In the genomic region with DNA sequence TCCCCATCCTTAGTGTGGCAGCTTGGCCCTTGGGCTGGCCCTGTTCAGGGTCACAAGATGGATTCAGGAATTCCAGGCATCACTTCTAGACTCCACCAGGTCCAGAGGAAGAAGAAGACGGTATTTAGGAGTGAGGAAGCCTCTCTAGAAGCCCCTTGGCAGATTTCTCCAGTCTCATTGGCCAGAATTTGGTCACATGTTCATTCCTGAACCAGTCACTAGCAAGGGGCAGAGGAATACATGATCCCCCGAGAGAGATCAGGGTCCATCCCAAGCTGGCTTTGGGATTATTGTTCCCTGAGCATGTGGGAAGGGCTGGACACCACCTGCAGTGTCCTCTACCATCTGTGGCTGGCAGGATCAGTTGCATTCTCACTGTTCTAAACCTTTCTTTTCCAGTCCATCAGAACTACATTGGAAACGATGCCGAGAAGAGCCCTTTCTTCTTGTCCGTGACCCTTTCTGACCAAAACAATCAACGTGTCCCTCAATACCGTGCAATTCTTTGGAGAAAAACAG, we compare ENCODE assay signal across 1 cellular context.
TF ChIP-seq lines count a peak whose summit lies in the region.

No MANE protein-coding gene starts in this region.

TF ChIP-seq in GM12878, 131 proteins besides CTCF, POLR2A, EP300 and RAD21:
- TF ChIP-seq BCL11A (IDR thresholded peaks at IDR 0.05; ENCODE audit: low read depth, low read length) (no peak), MEF2B (IDR thresholded peaks at IDR 0.05; ENCODE audit: partially characterized antibody, poor library complexity, severe bottlenecking) (no peak), CUX1 (IDR thresholded peaks at IDR 0.05; ENCODE audit: insufficient replicate concordance, low read depth, low read length) (no peak), TCF7 (IDR thresholded peaks at IDR 0.05; ENCODE audit: borderline replicate concordance) (no peak), NRF1 (conservative IDR thresholded peaks at IDR 0.05; ENCODE audit: low read depth, low read length) (no peak)
- TF ChIP-seq, protein P1, sequence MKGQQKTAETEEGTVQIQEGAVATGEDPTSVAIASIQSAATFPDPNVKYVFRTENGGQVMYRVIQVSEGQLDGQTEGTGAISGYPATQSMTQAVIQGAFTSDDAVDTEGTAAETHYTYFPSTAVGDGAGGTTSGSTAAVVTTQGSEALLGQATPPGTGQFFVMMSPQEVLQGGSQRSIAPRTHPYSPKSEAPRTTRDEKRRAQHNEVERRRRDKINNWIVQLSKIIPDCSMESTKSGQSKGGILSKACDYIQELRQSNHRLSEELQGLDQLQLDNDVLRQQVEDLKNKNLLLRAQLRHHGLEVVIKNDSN (IDR thresholded peaks at IDR 0.05; ENCODE audit: borderline replicate concordance, extremely low read length, insufficient read depth, low read depth, low read length): peak; percentile 24
TF ChIP-seq in GM12878: peak in this region for 1.
